8 cellular contexts compared by ENCODE assay signal in the genomic region with DNA sequence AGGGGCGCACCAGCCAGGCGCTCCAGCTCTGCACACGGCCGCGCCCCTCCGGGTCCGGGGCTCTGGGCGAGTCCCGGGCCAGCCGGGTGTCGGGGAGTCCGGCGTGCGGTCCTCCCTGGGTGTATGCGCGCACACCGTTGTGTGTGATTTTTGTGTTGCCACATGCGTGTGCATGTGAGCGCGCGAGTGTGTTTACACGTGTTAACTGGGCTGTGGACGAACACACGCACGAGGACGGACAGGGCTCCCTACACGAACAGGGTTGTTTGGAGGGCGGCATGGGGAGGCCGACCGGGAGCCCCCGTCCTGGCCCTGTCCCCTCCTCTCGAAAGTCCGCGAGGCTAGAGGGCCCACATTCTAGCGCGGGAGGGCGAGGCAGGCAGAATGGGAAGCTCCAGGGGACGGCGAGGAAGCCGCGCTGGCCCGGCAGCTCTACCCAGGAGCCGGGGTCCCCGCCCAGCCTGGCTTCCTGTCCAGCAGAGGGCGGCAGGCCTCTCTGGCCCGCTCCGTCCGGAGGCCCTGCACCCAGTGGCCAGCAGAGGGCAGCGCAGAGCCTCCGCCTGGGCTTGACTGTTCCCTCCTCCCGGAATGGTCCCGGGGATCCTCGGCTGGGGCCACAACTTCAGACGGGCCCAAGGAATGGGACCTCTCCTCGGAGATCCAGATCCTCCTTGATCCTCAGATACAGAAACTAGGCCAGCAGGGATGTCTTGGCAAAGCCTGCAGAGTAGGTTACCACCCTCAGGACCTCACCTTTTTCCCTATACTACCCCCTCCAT. TPM values are rescaled to one million over a fixed set of nuclear protein-coding genes. Genes with fewer than 3 reads are reported as not detected.
A peak's percentile ranks its signal among the peaks of the same experiment; 100 is the strongest.
DNase-seq lines count a peak whose midpoint lies in the region; ATAC-seq and TF ChIP-seq lines count a peak whose summit lies in the region.

No MANE protein-coding gene starts in this region.

- H3K27ac ChIP-seq in OCI-LY7 (ENCODE audit: low read depth, low read length, poor library complexity, severe bottlenecking) (no peak overlapping the region), fibroblast of lung (ENCODE audit: insufficient read depth, low read length) (no peak overlapping the region)

- peaks cover 45% of the 10 kb centered on the region for H3K27me3 ChIP-seq in fibroblast of lung (ENCODE audit: control insufficient read depth, insufficient read depth, low read length)

- H2AFZ ChIP-seq in OCI-LY7 (ENCODE audit: low read length) (no peak overlapping the region), fibroblast of lung (ENCODE audit: low read length) (peak overlapping the region; percentile 51)

- H3K4me2 ChIP-seq in OCI-LY7 (ENCODE audit: low read length): no peak overlapping the region
- H3K4me2 ChIP-seq in fibroblast of lung (ENCODE audit: extremely low read depth, insufficient read depth, low read length): peak overlapping the region; percentile 60

- H3K9ac ChIP-seq in fibroblast of lung (ENCODE audit: insufficient read depth, low read length): no peak overlapping the region

- H3K4me3 ChIP-seq in AG09309 (ENCODE audit: control insufficient read depth, low read depth, low read length) (peak overlapping the region; percentile 44), OCI-LY7 (ENCODE audit: low read depth, low read length, poor library complexity, severe bottlenecking) (no peak overlapping the region), fibroblast of lung (replicated peaks in 1 of 4; ENCODE audit: control extremely low read depth in 1 of 4, insufficient read depth in 1 of 4, low read depth in 3 of 4, low read length in 4 of 4) (peak overlapping the region in 2 of 4 experiments; percentile 1 to 45)

- CTCF ChIA-PET in OCI-LY7 (lab: Charles Lee; ENCODE audit: unreplicated experiment): no interaction called here

- ATAC-seq in GM18858 (IDR thresholded peaks at IDR 0.05; ENCODE audit: unreplicated experiment) (peak; percentile 40), naive B cell (ENCODE audit: low read depth in 2 of 2) (peak; percentile 78 to 80)
- peak; percentile 86 to 89 for ATAC-seq in activated T-cell treated with anti-CD3 and anti-CD28 coated beads, Interleukin-2, amount 50 U/mL, for 72 hours (replicated peaks in 1 of 2)
- peak; percentile 82 for ATAC-seq in stimulated activated effector memory CD8-positive, alpha-beta T cell treated with anti-CD3 and anti-CD28 coated beads, Interleukin-12 subunit alpha, Interleukin-12 subunit beta, amount 100 ng/mL, for 72 hours

- POLR2A ChIA-PET in OCI-LY7 (lab: Charles Lee): no interaction called here

- H3K9me3 ChIP-seq in OCI-LY7 (ENCODE audit: low read length): no peaks in the 10 kb centered on the region
- no peaks in the 10 kb centered on the region for H3K9me3 ChIP-seq in fibroblast of lung (ENCODE audit: control insufficient read depth, insufficient read depth, low read depth, low read length)

- peak; percentile 18 for DNase-seq in AG09309 (ENCODE audit: low read depth)
- DNase-seq in HPDE6-E6E7 (ENCODE audit: extremely low spot score): peak; percentile 87
- peak; percentile 69 for DNase-seq in OCI-LY7 (ENCODE audit: low spot score)
- DNase-seq in activated T-cell treated with anti-CD3 and anti-CD28 coated beads, Interleukin-2, amount 50 U/mL, for 72 hours: peak; percentile 83 to 84
- peak; percentile 71 to 74 for DNase-seq in fibroblast of lung (ENCODE audit: low read depth in 2 of 2)
- peak; percentile 51 for DNase-seq in naive B cell
- DNase-seq in stimulated activated effector memory CD8-positive, alpha-beta T cell treated with anti-CD3 and anti-CD28 coated beads, Interleukin-12 subunit alpha, Interleukin-12 subunit beta, amount 100 ng/mL, for 72 hours (ENCODE audit: low spot score in 2 of 2): peak; percentile 71 to 88

- no peaks in the 10 kb centered on the region for H3K36me3 Mint-ChIP-seq in activated T-cell treated with anti-CD3 and anti-CD28 coated beads, Interleukin-2, amount 50 U/mL, for 72 hours (ENCODE audit: insufficient read depth in 2 of 2)
- no peaks in the 10 kb centered on the region for H3K36me3 Mint-ChIP-seq in naive B cell
- no peaks in the 10 kb centered on the region for H3K36me3 Mint-ChIP-seq in stimulated activated effector memory CD8-positive, alpha-beta T cell treated with anti-CD3 and anti-CD28 coated beads, Interleukin-12 subunit alpha, Interleukin-12 subunit beta, amount 100 ng/mL, for 72 hours

- H3K79me2 ChIP-seq in OCI-LY7 (ENCODE audit: insufficient read depth, low read depth, low read length) (no peaks in the 10 kb centered on the region), fibroblast of lung (ENCODE audit: control insufficient read depth, insufficient read depth, low read length) (no peaks in the 10 kb centered on the region)

- TF ChIP-seq CTCF in AG09309 (IDR thresholded peaks at IDR 0.05; ENCODE audit: control insufficient read depth, insufficient read depth, low read depth, low read length, missing control alignments) (peak; percentile 100), OCI-LY7 (conservative IDR thresholded peaks at IDR 0.05; ENCODE audit: low read length) (peak; percentile 96), fibroblast of lung (conservative IDR thresholded peaks at IDR 0.05 in 1 of 2, IDR thresholded peaks at IDR 0.05 in 1 of 2; ENCODE audit: low read depth in 1 of 2, low read length in 2 of 2) (peak; percentile 97 to 100)

- H3K4me3 Mint-ChIP-seq in activated T-cell treated with anti-CD3 and anti-CD28 coated beads, Interleukin-2, amount 50 U/mL, for 72 hours: peak overlapping the region; percentile 59 to 63
- H3K4me3 Mint-ChIP-seq in naive B cell: peak overlapping the region; percentile 75 to 92 (median 82)
- peak overlapping the region; percentile 52 for H3K4me3 Mint-ChIP-seq in stimulated activated effector memory CD8-positive, alpha-beta T cell treated with anti-CD3 and anti-CD28 coated beads, Interleukin-12 subunit alpha, Interleukin-12 subunit beta, amount 100 ng/mL, for 72 hours

- no peaks in the 10 kb centered on the region for H3K36me3 ChIP-seq in OCI-LY7 (ENCODE audit: insufficient read depth, low read length)
- no peaks in the 10 kb centered on the region for H3K36me3 ChIP-seq in fibroblast of lung (ENCODE audit: control insufficient read depth, insufficient read depth, low read length)

- peaks cover 12% of the 10 kb centered on the region for H3K4me1 Mint-ChIP-seq in activated T-cell treated with anti-CD3 and anti-CD28 coated beads, Interleukin-2, amount 50 U/mL, for 72 hours (ENCODE audit: low read depth)
- H3K4me1 Mint-ChIP-seq in naive B cell: peaks cover 14 to 20% (median 14%) of the 10 kb centered on the region in 3 donors
- H3K4me1 Mint-ChIP-seq in stimulated activated effector memory CD8-positive, alpha-beta T cell treated with anti-CD3 and anti-CD28 coated beads, Interleukin-12 subunit alpha, Interleukin-12 subunit beta, amount 100 ng/mL, for 72 hours: peaks cover 14% of the 10 kb centered on the region

- peaks cover 45% of the 10 kb centered on the region for H3K27me3 Mint-ChIP-seq in activated T-cell treated with anti-CD3 and anti-CD28 coated beads, Interleukin-2, amount 50 U/mL, for 72 hours (ENCODE audit: low read depth)
- H3K27me3 Mint-ChIP-seq in naive B cell: peaks cover 33 to 84% (median 61%) of the 10 kb centered on the region in 3 donors

- H4K20me1 ChIP-seq in OCI-LY7 (ENCODE audit: insufficient read depth, low read length): no peaks in the 10 kb centered on the region
- no peaks in the 10 kb centered on the region for H4K20me1 ChIP-seq in fibroblast of lung (ENCODE audit: control insufficient read depth, extremely low read depth, insufficient read depth, low read length)

- BruUV-seq in OCI-LY7 (replicated peaks; lab: Mats Ljungman, UMichigan): no TSS peak

- no peaks in the 10 kb centered on the region for H3K9me3 Mint-ChIP-seq in activated T-cell treated with anti-CD3 and anti-CD28 coated beads, Interleukin-2, amount 50 U/mL, for 72 hours
- H3K9me3 Mint-ChIP-seq in naive B cell: no peaks in the 10 kb centered on the region
- H3K9me3 Mint-ChIP-seq in stimulated activated effector memory CD8-positive, alpha-beta T cell treated with anti-CD3 and anti-CD28 coated beads, Interleukin-12 subunit alpha, Interleukin-12 subunit beta, amount 100 ng/mL, for 72 hours: no peaks in the 10 kb centered on the region

- H3K4me1 ChIP-seq in OCI-LY7 (ENCODE audit: insufficient read depth, low read length, poor library complexity, severe bottlenecking) (no peaks in the 10 kb centered on the region), fibroblast of lung (ENCODE audit: control insufficient read depth, extremely low read depth, insufficient read depth, low read length) (no peaks in the 10 kb centered on the region)

- intact Hi-C loops in OCI-LY7 (cut with micrococcal nuclease; ENCODE audit: unreplicated experiment): loop anchor here (1.0 kb wide), 1 partner anchor 188 kb away; no protein-coding TSS in a partner anchor

- no peak overlapping the region for H3K27ac Mint-ChIP-seq in activated T-cell treated with anti-CD3 and anti-CD28 coated beads, Interleukin-2, amount 50 U/mL, for 72 hours
- H3K27ac Mint-ChIP-seq in naive B cell: no peak overlapping the region
- H3K27ac Mint-ChIP-seq in stimulated activated effector memory CD8-positive, alpha-beta T cell treated with anti-CD3 and anti-CD28 coated beads, Interleukin-12 subunit alpha, Interleukin-12 subunit beta, amount 100 ng/mL, for 72 hours: no peak overlapping the region

- H3K9me2 ChIP-seq in OCI-LY7 (ENCODE audit: insufficient read depth, low read length): no peaks in the 10 kb centered on the region

RNA-seq across cellular contexts. Expression of gene LINGO1, which starts 0.6 kb away (rescaled TPM):
- not detected in 2 replicates for total RNA-seq in OCI-LY7 (2014; rRNA removed; shearing (Covaris generic))
- total RNA-seq in OCI-LY7 (2022) (not detected in 2 replicates), fibroblast of lung (not detected in 2 replicates)
- total RNA-seq in activated T-cell treated with anti-CD3 and anti-CD28 coated beads, Interleukin-2, amount 50 U/mL, for 72 hours: under 1 TPM in 1 of 2 donors, not detected in 1; 0.17 TPM
- polyA plus RNA-seq in fibroblast of lung (0.05 TPM in 1 of 2 replicates, not detected in the other), naive B cell (ENCODE audit: low read depth in 6 of 6) (not detected)
- 0.09 TPM in 1 of 2 replicates, not detected in the other for polyA plus RNA-seq in fibroblast of lung (2012)
- polyA minus RNA-seq in fibroblast of lung (ENCODE audit: low replicate concordance): not detected in 2 replicates

Comparison
In these comparisons a context has a peak if more than half of its experiments do, and no peak if none do; other contexts are left out.
1. DNase-seq: peak in every context shown above with its lines; median percentile 87 in HPDE6-E6E7; 84 in activated T-cell treated with anti-CD3 and anti-CD28 coated beads, Interleukin-2, amount 50 U/mL, for 72 hours; 80 in stimulated activated effector memory CD8-positive, alpha-beta T cell treated with anti-CD3 and anti-CD28 coated beads, Interleukin-12 subunit alpha, Interleukin-12 subunit beta, amount 100 ng/mL, for 72 hours; 72 in fibroblast of lung; 69 in OCI-LY7; 51 in naive B cell; 18 in AG09309.